In genomic region chr5:107806705-107807104, GRCh38 we compare ENCODE assay signal across 3 cellular contexts.
TF ChIP-seq lines count a peak whose summit lies in the region.

No MANE protein-coding gene starts in this region.

TF ChIP-seq in GM23338, 12 proteins besides CTCF, POLR2A, EP300 and RAD21 (continues in another document):
- TF ChIP-seq ZNF462 (CRISPR knock-in tag; IDR thresholded peaks at IDR 0.05) (no peak), EZH2 (IDR thresholded peaks at IDR 0.05; ENCODE audit: low read depth, unreplicated experiment) (no peak)

TF ChIP-seq in endothelial cell of umbilical vein, 7 proteins besides CTCF, POLR2A, EP300 and RAD21 (continued from another document):
- no peak for TF ChIP-seq MAX (IDR thresholded peaks at IDR 0.05; ENCODE audit: insufficient read depth, insufficient read length)

TF ChIP-seq in neural cell, 6 proteins besides CTCF, POLR2A, EP300 and RAD21:
- no peak for TF ChIP-seq REST (IDR thresholded peaks at IDR 0.05; ENCODE audit: borderline replicate concordance)
- TF ChIP-seq MXI1 (conservative IDR thresholded peaks at IDR 0.05; ENCODE audit: poor library complexity, severe bottlenecking) = no peak
- no peak for TF ChIP-seq SMC3 (conservative IDR thresholded peaks at IDR 0.05; ENCODE audit: poor library complexity)
